ENCODE assay signal across 10 cellular contexts in the genomic region with DNA sequence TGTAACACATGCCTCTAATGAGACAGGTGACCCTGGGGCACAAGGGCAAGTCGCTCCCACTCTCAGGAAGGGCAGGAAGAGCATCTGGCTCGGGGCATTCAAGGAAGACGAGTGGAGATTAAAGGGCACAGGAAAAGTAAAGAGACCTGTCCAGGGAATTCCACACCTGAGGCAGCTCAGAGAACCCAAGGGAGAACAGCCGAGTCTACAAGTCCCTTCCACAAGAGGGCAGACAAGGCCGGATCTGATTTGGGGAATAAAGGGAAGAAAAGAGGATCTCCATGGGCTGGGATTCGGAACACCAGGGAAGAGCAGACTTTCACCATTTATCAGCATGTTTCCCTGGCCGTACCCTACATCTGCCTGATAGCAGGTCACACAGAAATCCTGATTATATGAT. TPM values are rescaled to one million over a fixed set of nuclear protein-coding genes. Genes with fewer than 3 reads are reported as not detected.
DNase-seq lines count a peak whose midpoint lies in the region; ATAC-seq and TF ChIP-seq lines count a peak whose summit lies in the region.
"Had no signal": no experiment of that assay in that cellular context is flagged by ENCODE, and none has a peak within 500 bp of the region (broad histone marks: within the 10 kb centered on the region; RNA-seq: fewer than 3 reads in every experiment).

No MANE protein-coding gene starts in this region.

- BruUV-seq in Panc1 (replicated peaks; lab: Mats Ljungman, UMichigan), result no TSS peak

- intact Hi-C loops in Panc1 (cut with micrococcal nuclease; ENCODE audit: unreplicated experiment), result no loop called here
- intact Hi-C loops in sciatic nerve (cut with DNase I), result no loop called here

- no peaks in the 10 kb centered on the region for H3K4me1 Mint-ChIP-seq in endodermal cell

- POLR2A ChIA-PET in Panc1 (lab: Charles Lee), result interaction anchor here (0.6 kb wide), 1 partner anchor 67 kb away, joined by 3 read pairs; no protein-coding TSS in a partner anchor

- peak overlapping the region; percentile 1 for H3K27ac Mint-ChIP-seq in endodermal cell
- H3K27ac Mint-ChIP-seq: dendritic cell treated with granulocyte-macrophage colony-stimulating factor and Interleukin-4, amounts not matched to agents 40 ng/mL and 50 ng/mL, for 4 days had no signal

- WGBS in endodermal cell (ENCODE audit: insufficient coverage in 1 of 2, insufficient read length in 1 of 2), 2 experiments, result 79 to 83% methylated on average over 7 of the region's 7 CpGs

- CTCF ChIA-PET in Panc1 (lab: Charles Lee), result interaction anchor here (1.6 to 2.5 kb wide), 2 partner anchors 67 to 69 kb away, joined by 4 to 20 read pairs; no protein-coding TSS in a partner anchor

- H3K27me3 ChIP-seq in Panc1 (ENCODE audit: control insufficient read depth, insufficient read depth, low read length) (no peaks in the 10 kb centered on the region), endodermal cell (ENCODE audit: control insufficient read depth, insufficient read depth, low read length, poor library complexity, severe bottlenecking) (no peaks in the 10 kb centered on the region)

- peak; percentile 25 for TF ChIP-seq CTCF in GM12873 (IDR thresholded peaks at IDR 0.05; ENCODE audit: insufficient read depth, low read depth, low read length, missing control alignments)
- TF ChIP-seq CTCF in Panc1 (IDR thresholded peaks at IDR 0.05), result peak; percentile 6
- peak; percentile 70 for TF ChIP-seq CTCF in endodermal cell (conservative IDR thresholded peaks at IDR 0.05)

- peaks cover 27% of the 10 kb centered on the region for H3K36me3 Mint-ChIP-seq in endodermal cell (ENCODE audit: low read depth)

- DNase-seq in Panc1 (ENCODE audit: low read depth, low spot score) (no peak), endodermal cell (peak; percentile 78), sciatic nerve (ENCODE audit: low spot score) (no peak), HuH-7 (ENCODE audit: low spot score) (no peak)
- DNase-seq: NCI-H69 had no signal

- H3K9me3 ChIP-seq in Panc1 (ENCODE audit: control insufficient read depth, insufficient read depth, low read depth, low read length) (no peaks in the 10 kb centered on the region), endodermal cell (ENCODE audit: control insufficient read depth, low read length) (no peaks in the 10 kb centered on the region)

- H3K9ac ChIP-seq in endodermal cell (ENCODE audit: extremely low read depth, low read length, poor library complexity, severe bottlenecking), result no peak overlapping the region
- H3K9ac ChIP-seq: KMS-11 had no signal

- H3K36me3 ChIP-seq in Panc1 (ENCODE audit: control insufficient read depth, insufficient read depth, low read length) (no peaks in the 10 kb centered on the region; the same call in 1 of the 2 replicates), endodermal cell (ENCODE audit: control insufficient read depth, insufficient read depth, low read length) (peaks cover 53% of the 10 kb centered on the region)

- H3K9me3 Mint-ChIP-seq in endodermal cell, result no peaks in the 10 kb centered on the region
- H3K9me3 Mint-ChIP-seq: dendritic cell treated with granulocyte-macrophage colony-stimulating factor and Interleukin-4, amounts not matched to agents 40 ng/mL and 50 ng/mL, for 4 days had no signal

- H3K4me1 ChIP-seq in Panc1 (ENCODE audit: control insufficient read depth, insufficient read depth, low read length) (no peaks in the 10 kb centered on the region), endodermal cell (ENCODE audit: control insufficient read depth, insufficient read depth, low read length) (no peaks in the 10 kb centered on the region)

- H3K4me3 ChIP-seq in Panc1 (ENCODE audit: low read depth in 2 of 2, low read length in 2 of 2), result no peak overlapping the region
- no peak overlapping the region for H3K4me3 ChIP-seq in endodermal cell (ENCODE audit: low read length)

- H3K4me3 Mint-ChIP-seq in endodermal cell, result no peak overlapping the region
- H3K4me3 Mint-ChIP-seq: dendritic cell treated with granulocyte-macrophage colony-stimulating factor and Interleukin-4, amounts not matched to agents 40 ng/mL and 50 ng/mL, for 4 days had no signal

- ATAC-seq in Panc1 (no peak), sciatic nerve (peak; percentile 34), GM18861 (IDR thresholded peaks at IDR 0.05; ENCODE audit: unreplicated experiment) (no peak), GM21423 (IDR thresholded peaks at IDR 0.05; ENCODE audit: unreplicated experiment) (no peak)

- H3K27ac ChIP-seq in Panc1 (ENCODE audit: low read length) (no peak overlapping the region), endodermal cell (ENCODE audit: low read depth, low read length) (no peak overlapping the region)
- H3K27ac ChIP-seq: KMS-11 had no signal

- H3K27me3 Mint-ChIP-seq in endodermal cell (ENCODE audit: insufficient read depth), result no peaks in the 10 kb centered on the region
- H3K27me3 Mint-ChIP-seq: dendritic cell treated with granulocyte-macrophage colony-stimulating factor and Interleukin-4, amounts not matched to agents 40 ng/mL and 50 ng/mL, for 4 days had no signal

- in situ Hi-C loops in Panc1 (cut with HindIII; ENCODE audit: low pct_unique_long_range_greater_than_20kb, low sequenced_read_pairs), result no loop called here

RNA-seq across cellular contexts. Expression of a gene that starts 28.1 kb away (rescaled TPM):
- total RNA-seq in Panc1 (2021; ENCODE audit: unreplicated experiment), result 8.5 TPM
- polyA plus RNA-seq in Panc1 (2012; ENCODE audit: insufficient read length), result 8.7 TPM
- total RNA-seq in endodermal cell, result 10 to 100 TPM; 44.9 to 47.1 TPM
- 27.5 TPM for polyA plus RNA-seq in endodermal cell (2013, experiment 1 of 2)
- polyA plus RNA-seq in endodermal cell (2013, experiment 2 of 2), result 26.7 TPM
- total RNA-seq in sciatic nerve, result 1,443 TPM

RNA-seq across cellular contexts. Expression of a gene that starts 32.3 kb away (rescaled TPM):
- total RNA-seq in Panc1 (2021; ENCODE audit: unreplicated experiment), result 81.9 TPM
- polyA plus RNA-seq in Panc1 (2012; ENCODE audit: insufficient read length), result 122 TPM
- 10 to 100 TPM; 51.3 to 52.2 TPM for total RNA-seq in endodermal cell
- polyA plus RNA-seq in endodermal cell (2013, experiment 1 of 2), result 33.0 TPM
- 31.1 TPM for polyA plus RNA-seq in endodermal cell (2013, experiment 2 of 2)
- 80.2 TPM for total RNA-seq in sciatic nerve

Comparison
In these comparisons a context has a peak if more than half of its experiments do, and no peak if none do; other contexts are left out.
1. CTCF ChIP-seq: peak in every context shown above with its lines; median percentile 70 in endodermal cell; 25 in GM12873; 6 in Panc1.
2. RNA of a gene that starts 28.1 kb away (total RNA-seq): 1,443 TPM in sciatic nerve (single experiment); 44.9 to 47.1 TPM in endodermal cell and 8.5 TPM in Panc1 (single experiment); every median in the first group is over 10 times any median in the second.